Comparison of ENCODE assay signal across 21 cellular contexts in the genomic region with DNA sequence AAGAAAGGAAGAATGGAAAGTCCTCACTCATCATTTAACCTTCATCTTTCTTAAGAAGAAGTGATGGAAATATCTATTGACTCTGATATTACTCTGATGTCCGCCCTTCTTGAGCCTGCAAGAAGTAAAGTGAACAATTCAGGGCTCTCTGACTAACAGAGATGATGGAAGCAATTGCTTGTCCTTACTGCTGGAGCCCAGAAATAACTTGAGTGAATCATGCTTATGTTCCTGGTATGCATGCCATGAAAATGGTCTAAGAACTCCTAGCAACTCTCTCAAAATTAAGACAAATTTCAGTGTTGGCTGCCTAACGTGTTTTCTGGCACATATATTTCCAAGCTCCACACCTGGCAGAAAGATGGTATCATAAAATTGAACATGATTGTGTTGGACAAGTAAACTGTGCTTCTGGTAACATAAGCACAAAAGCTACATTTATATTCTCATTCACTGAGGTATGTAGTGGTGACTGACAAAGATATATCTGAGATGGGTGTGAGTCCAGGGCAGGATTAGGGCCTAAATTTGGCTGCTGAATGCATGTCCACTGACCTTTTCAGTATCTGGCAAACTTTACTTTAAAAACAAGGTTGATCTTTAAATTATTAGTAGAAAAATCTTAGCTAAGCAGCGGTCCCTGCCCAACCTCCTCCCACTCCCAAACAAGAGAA.
DNase-seq lines count a peak whose midpoint lies in the region; TF ChIP-seq lines count a peak whose summit lies in the region.
"Had no signal": no experiment of that assay in that cellular context is flagged by ENCODE, and none has a peak within 500 bp of the region (broad histone marks: within the 10 kb centered on the region; RNA-seq: fewer than 3 reads in every experiment).

No MANE protein-coding gene starts in this region.

- no peak for TF ChIP-seq CTCF in fibroblast of the aortic adventitia (IDR thresholded peaks at IDR 0.05; ENCODE audit: insufficient read depth, low read length)

- H3K9me3 ChIP-seq in HAP-1 = no peaks in the 10 kb centered on the region
- H3K9me3 ChIP-seq: adrenal gland, spleen had no signal

- in situ Hi-C loops in HAP-1 (cut with MboI; ENCODE audit: low sequenced_read_pairs) = no loop called here

- DNase-seq in EH (ENCODE audit: low read depth) = peak; percentile 73
- DNase-seq in amniotic stem cell (lab: John Stamatoyannopoulos, UW) = peak; percentile 26
- peak; percentile 75 for DNase-seq in fibroblast of the aortic adventitia (ENCODE audit: low read depth)
- DNase-seq in renal cortical epithelial cell (ENCODE audit: low read depth) = peak; percentile 44
- no peak for DNase-seq in SW 1271 (lab: John Stamatoyannopoulos, UW)
- DNase-seq in HAP-1 (ENCODE audit: low spot score in 2 of 2) = no peak
- no peak for DNase-seq in cerebellar nuclear complex (lab: John Stamatoyannopoulos, UW)
- no peak for DNase-seq in RPMI8226
- DNase-seq: activated CD4-positive, alpha-beta T cell treated with anti-CD3 and anti-CD28 coated beads, Interleukin-2, amount 50 U/mL, for 1 hour; activated CD8-positive, alpha-beta memory T cell treated with anti-CD3 and anti-CD28 coated beads, Interleukin-2, amount 50 U/mL, for 48 hours; activated effector memory CD4-positive, alpha-beta T cell treated with anti-CD3 and anti-CD28 coated beads, Interleukin-2, amount 50 U/mL, for 16 hours; adrenal gland; DMS79; effector memory CD4-positive, alpha-beta T cell; Karpas-422; kidney glomerular epithelial cell; natural killer cell; NCI-H1092; NCI-H526; spleen had no signal

- H3K4me3 ChIP-seq in fibroblast of the aortic adventitia (ENCODE audit: low read depth, low read length) (no peak overlapping the region), HAP-1 (no peak overlapping the region)
- H3K4me3 ChIP-seq: adrenal gland, GM23338, spleen had no signal

- H3K4me1 ChIP-seq in HAP-1 = no peaks in the 10 kb centered on the region
- H3K4me1 ChIP-seq: adrenal gland, spleen had no signal

- no peaks in the 10 kb centered on the region for H3K36me3 ChIP-seq in HAP-1 (replicated peaks)
- H3K36me3 ChIP-seq: adrenal gland, spleen had no signal

- H3K27me3 ChIP-seq in HAP-1 (ENCODE audit: low read depth) = no peaks in the 10 kb centered on the region
- H3K27me3 ChIP-seq: adrenal gland, spleen had no signal

Comparison
In these comparisons a context has a peak if more than half of its experiments do, and no peak if none do; other contexts are left out.
1. DNase-seq: peak in EH (single experiment), amniotic stem cell (single experiment), fibroblast of the aortic adventitia (single experiment) and renal cortical epithelial cell (single experiment); none in SW 1271 (0 of 2), HAP-1 (0 of 2), cerebellar nuclear complex (0 of 2) and RPMI8226 (single experiment).